7 cellular contexts compared by ENCODE assay signal in genomic region chr2:62146790-62147189, GRCh38. TPM values are rescaled to one million over a fixed set of nuclear protein-coding genes. Genes with fewer than 3 reads are reported as not detected.
A peak's percentile ranks its signal among the peaks of the same experiment; 100 is the strongest.
DNase-seq lines count a peak whose midpoint lies in the region; TF ChIP-seq lines count a peak whose summit lies in the region.
"Not testable (repeated sequence)": the region's sequence is repeated elsewhere in the genome, so short reads cannot be mapped to it uniquely, and the experiment has no call there.

No MANE protein-coding gene starts in this region.

- H3K4me1 ChIP-seq in spleen, result peaks cover 0 to 34% (median 6%) of the 10 kb centered on the region in 6 donors

- not testable (repeated sequence) for H3K36me3 ChIP-seq in spleen

- DNase-seq in T follicular helper cell (ENCODE audit: low read depth) (peak; percentile 15), activated T-cell treated with anti-CD3 and anti-CD28 coated beads for 24 hours (ENCODE audit: low read depth) (peak; percentile 1), activated gamma-delta T cell treated with Interleukin-2 at 50 U/mL for 16 hours (peak; percentile 15), spleen (peak; percentile 82)
- DNase-seq in activated CD4-positive, alpha-beta T cell treated with anti-CD3 and anti-CD28 coated beads, Interleukin-2, amount 50 U/mL, for 1 hour, result peak; percentile 18
- DNase-seq in central memory CD4-positive, alpha-beta T cell, result peak; percentile 16

- not testable (repeated sequence) for H3K9me3 ChIP-seq in spleen

- peak overlapping the region; percentile 21; the same call in 1 of the 2 replicates for H3K4me3 ChIP-seq in GM08714 (ENCODE audit: low read length)
- not testable (repeated sequence) for H3K4me3 ChIP-seq in spleen

- intact Hi-C loops in spleen (cut with DNase I; ENCODE audit: low total_unique reads), result not testable (repeated sequence)

- not testable (repeated sequence) for H3K27ac ChIP-seq in spleen

- WGBS in spleen, 5 donors, result 67 to 84% (median 76%) methylated on average over 5 to 7 of the region's 7 CpGs

- TF ChIP-seq CTCF in spleen (IDR thresholded peaks at IDR 0.05 in 8 of 11, conservative IDR thresholded peaks at IDR 0.05 in 3 of 11), result not testable (repeated sequence)

- H3K27me3 ChIP-seq in spleen (replicated peaks in 1 of 7), result not testable (repeated sequence)

- not testable (repeated sequence) for TF ChIP-seq POLR2A in spleen (IDR thresholded peaks at IDR 0.05)

RNA-seq across cellular contexts. Expression of gene B3GNT2, which starts 49.1 kb away (rescaled TPM):
- total RNA-seq in spleen, result 10 to 100 TPM; 21.3 to 40.3 (median 28.9) TPM
- polyA plus RNA-seq in spleen, result 10 to 100 TPM in 1 of 3 donors, 1 to 10 TPM in 2; 6.5 to 11.3 (median 8.5) TPM

Comparison
In these comparisons a context has a peak if more than half of its experiments do, and no peak if none do; other contexts are left out.
1. DNase-seq: peak in every context shown above with its lines; median percentile 82 in spleen; 18 in activated CD4-positive, alpha-beta T cell treated with anti-CD3 and anti-CD28 coated beads, Interleukin-2, amount 50 U/mL, for 1 hour; 16 in central memory CD4-positive, alpha-beta T cell; 15 in T follicular helper cell; 15 in activated gamma-delta T cell treated with Interleukin-2 at 50 U/mL for 16 hours; 1 in activated T-cell treated with anti-CD3 and anti-CD28 coated beads for 24 hours.